Comparison of ENCODE assay signal across 19 cellular contexts in genomic region chr4:82776925-82777542, GRCh38. TPM values are rescaled to one million over a fixed set of nuclear protein-coding genes. Genes with fewer than 3 reads are reported as not detected.
A peak's percentile ranks its signal among the peaks of the same experiment; 100 is the strongest.
DNase-seq lines count a peak whose midpoint lies in the region; ATAC-seq and TF ChIP-seq lines count a peak whose summit lies in the region.
"Had no signal": no experiment of that assay in that cellular context is flagged by ENCODE, and none has a peak within 500 bp of the region (broad histone marks: within the 10 kb centered on the region; RNA-seq: fewer than 3 reads in every experiment).

No MANE protein-coding gene starts in this region.

- H3K4me2 ChIP-seq in PC-9: 0 out of 2 replicates have a peak overlapping the region, but pooled peaks have one; percentile 13

- no peaks in the 10 kb centered on the region for H3K36me3 ChIP-seq in PC-9 (ENCODE audit: low read depth)
- H3K36me3 ChIP-seq: ascending aorta, spleen, upper lobe of left lung had no signal

- CTCF ChIA-PET in PC-9 (lab: Charles Lee): no interaction called here

- no peaks in the 10 kb centered on the region for H4K20me1 ChIP-seq in PC-9 (ENCODE audit: insufficient read depth)

- peaks cover 25% of the 10 kb centered on the region for H3K4me1 ChIP-seq in PC-9 (replicated peaks; ENCODE audit: insufficient read depth)
- H3K4me1 ChIP-seq: ascending aorta had no signal

- intact Hi-C loops in PC-9 (cut with micrococcal nuclease; ENCODE audit: unreplicated experiment): loop anchor here (1.0 to 5.0 kb wide), 3 partner anchors 8 to 840 kb away; no protein-coding TSS in a partner anchor

- TF ChIP-seq CTCF in AG09319 (IDR thresholded peaks at IDR 0.05; ENCODE audit: low read depth, low read length): no peak
- no peak for TF ChIP-seq CTCF in PC-9 (conservative IDR thresholded peaks at IDR 0.05)
- TF ChIP-seq CTCF in nephron (IDR thresholded peaks at IDR 0.05; ENCODE audit: unreplicated experiment in 3 of 3): no peak

- peaks cover 61% of the 10 kb centered on the region for H3K4me1 Mint-ChIP-seq in nephron
- no peaks in the 10 kb centered on the region for H3K4me1 Mint-ChIP-seq in stimulated activated memory B cell treated with anti-CD40 and anti-IgM and Interleukin-4, amounts not matched to agents 10 μg/mL and 1 μg/mL and 100 μg/mL, for 72 hours

- no peak for ATAC-seq in GM18502 (IDR thresholded peaks at IDR 0.05; ENCODE audit: poor library complexity, unreplicated experiment)
- ATAC-seq in stimulated activated memory B cell treated with anti-CD40 and anti-IgM and Interleukin-4, amounts not matched to agents 10 μg/mL and 1 μg/mL and 100 μg/mL, for 72 hours: no peak
- ATAC-seq: activated CD4-positive, CD25-positive, alpha-beta regulatory T cell treated with anti-CD3 and anti-CD28 coated beads, Interleukin-2, amount 50 U/mL, for 24 hours; CD8-positive, alpha-beta T cell; left colon had no signal

- no peaks in the 10 kb centered on the region for H3K9me3 Mint-ChIP-seq in nephron
- peaks cover 2% of the 10 kb centered on the region for H3K9me3 Mint-ChIP-seq in stimulated activated memory B cell treated with anti-CD40 and anti-IgM and Interleukin-4, amounts not matched to agents 10 μg/mL and 1 μg/mL and 100 μg/mL, for 72 hours
- H3K9me3 Mint-ChIP-seq: CD8-positive, alpha-beta T cell had no signal

- no peak overlapping the region for H3K4me3 Mint-ChIP-seq in nephron
- H3K4me3 Mint-ChIP-seq in stimulated activated memory B cell treated with anti-CD40 and anti-IgM and Interleukin-4, amounts not matched to agents 10 μg/mL and 1 μg/mL and 100 μg/mL, for 72 hours: no peak overlapping the region
- H3K4me3 Mint-ChIP-seq: CD8-positive, alpha-beta T cell had no signal

- H3K36me3 Mint-ChIP-seq in nephron (ENCODE audit: low read depth): no peaks in the 10 kb centered on the region
- no peaks in the 10 kb centered on the region for H3K36me3 Mint-ChIP-seq in stimulated activated memory B cell treated with anti-CD40 and anti-IgM and Interleukin-4, amounts not matched to agents 10 μg/mL and 1 μg/mL and 100 μg/mL, for 72 hours
- H3K36me3 Mint-ChIP-seq: CD8-positive, alpha-beta T cell had no signal

- no peak overlapping the region for H2AFZ ChIP-seq in PC-9

- H3K27ac ChIP-seq in PC-9: peak overlapping the region; percentile 62
- H3K27ac ChIP-seq: ascending aorta, HL-60, spleen, upper lobe of left lung had no signal

- H3K27me3 Mint-ChIP-seq in nephron (ENCODE audit: low read depth): peaks cover 5% of the 10 kb centered on the region
- peaks cover 16% of the 10 kb centered on the region for H3K27me3 Mint-ChIP-seq in stimulated activated memory B cell treated with anti-CD40 and anti-IgM and Interleukin-4, amounts not matched to agents 10 μg/mL and 1 μg/mL and 100 μg/mL, for 72 hours

- peaks cover 10% of the 10 kb centered on the region; the same call in 1 of the 2 replicates for H3F3A ChIP-seq in PC-9 (ENCODE audit: insufficient read depth, low read depth)

- H3K9me2 ChIP-seq in PC-9 (ENCODE audit: insufficient read depth): no peaks in the 10 kb centered on the region

- DNase-seq in AG09319 (ENCODE audit: extremely low read depth, low read depth): peak; percentile 32
- peak; percentile 45 to 85 for DNase-seq in PC-9
- peak; percentile 52 for DNase-seq in fibroblast of gingiva (ENCODE audit: low read depth)
- no peak for DNase-seq in activated naive CD4-positive, alpha-beta T cell treated with anti-CD3 and anti-CD28 coated beads, Interleukin-2, amount 50 U/mL, for 16 hours
- no peak for DNase-seq in epidermal melanocyte (ENCODE audit: insufficient read length, low spot score)
- DNase-seq: activated gamma-delta T cell treated with Interleukin-2 at 50 U/mL for 16 hours; CD8-positive, alpha-beta T cell; left colon; NCI-H1436 treated with DMSO at 0.1 percent for 48 hours; NCI-H446; spleen; upper lobe of left lung had no signal

- POLR2A ChIA-PET in PC-9 (lab: Charles Lee; ENCODE audit: unreplicated experiment): interaction anchor here (0.5 to 1.4 kb wide), 3 partner anchors 22 to 211 kb away, joined by 5 to 14 read pairs (median 10); partner anchors contain the start of gene SCD5

- H3K4me3 ChIP-seq in PC-9: no peak overlapping the region
- H3K4me3 ChIP-seq: ascending aorta, spleen, upper lobe of left lung had no signal

- no TSS peak for BruUV-seq in PC-9 (replicated peaks; lab: Mats Ljungman, UMichigan)

- H3K27ac Mint-ChIP-seq in nephron: peak overlapping the region; percentile 68 to 88 (median 78)
- H3K27ac Mint-ChIP-seq in stimulated activated memory B cell treated with anti-CD40 and anti-IgM and Interleukin-4, amounts not matched to agents 10 μg/mL and 1 μg/mL and 100 μg/mL, for 72 hours: no peak overlapping the region
- H3K27ac Mint-ChIP-seq: CD8-positive, alpha-beta T cell; progenitor cell of endocrine pancreas had no signal

- H3K9me3 ChIP-seq in PC-9 (ENCODE audit: insufficient read depth, low read depth): no peaks in the 10 kb centered on the region
- H3K9me3 ChIP-seq: ascending aorta, spleen, upper lobe of left lung had no signal

- peaks cover 11% of the 10 kb centered on the region for H3K79me2 ChIP-seq in PC-9 (ENCODE audit: low read depth)

- no peaks in the 10 kb centered on the region for H3K27me3 ChIP-seq in PC-9 (ENCODE audit: insufficient read depth, low read depth)
- H3K27me3 ChIP-seq: ascending aorta, spleen, upper lobe of left lung had no signal

RNA-seq across cellular contexts. Expression of gene SCD5, which starts 21.6 kb away (rescaled TPM):
- total RNA-seq in PC-9 (2021): 34.3 and 41.1 TPM in 2 replicates

Comparison
In these comparisons a context has a peak if more than half of its experiments do, and no peak if none do; other contexts are left out.
1. DNase-seq: peak in AG09319 (single experiment), PC-9 (2 of 2) and fibroblast of gingiva (single experiment); none in activated naive CD4-positive, alpha-beta T cell treated with anti-CD3 and anti-CD28 coated beads, Interleukin-2, amount 50 U/mL, for 16 hours (single experiment) and epidermal melanocyte (single experiment).